Comparison of ENCODE assay signal across 29 cellular contexts in the genomic region with DNA sequence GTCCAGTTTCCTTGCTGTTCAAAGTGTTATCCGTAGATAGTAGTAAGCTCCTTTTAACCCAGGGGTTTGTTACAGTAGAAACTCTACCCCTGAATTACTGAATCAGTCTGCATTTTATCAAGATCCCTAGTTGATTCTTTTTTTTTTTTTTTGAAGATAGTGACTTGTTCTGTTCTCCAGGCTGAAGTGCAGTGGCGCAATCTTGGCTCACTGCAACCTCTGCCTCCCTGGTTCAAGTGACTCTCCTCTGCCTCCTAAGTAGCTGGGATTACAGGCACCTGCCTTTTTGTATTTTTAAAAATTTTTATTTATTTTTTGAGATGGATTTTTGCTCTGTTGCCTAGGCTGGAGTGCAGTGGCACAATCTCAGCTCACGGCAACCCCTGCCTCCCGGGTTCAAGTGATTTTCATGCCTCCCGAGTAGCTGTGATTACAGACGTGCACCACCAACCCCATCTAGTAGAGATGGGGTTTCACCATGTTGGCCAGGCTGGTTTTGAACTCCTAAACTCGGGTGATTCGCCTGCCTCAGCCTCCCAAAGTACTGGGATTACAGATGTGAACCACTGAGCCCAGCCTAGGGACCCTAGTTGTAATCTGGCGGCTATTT. TPM values are rescaled to one million over a fixed set of nuclear protein-coding genes. Genes with fewer than 3 reads are reported as not detected.
A peak's percentile ranks its signal among the peaks of the same experiment; 100 is the strongest.
DNase-seq lines count a peak whose midpoint lies in the region; ATAC-seq and TF ChIP-seq lines count a peak whose summit lies in the region.
"Had no signal": no experiment of that assay in that cellular context is flagged by ENCODE, and none has a peak within 500 bp of the region (broad histone marks: within the 10 kb centered on the region; RNA-seq: fewer than 3 reads in every experiment).

No MANE protein-coding gene starts in this region.

- H3K79me1 ChIP-seq in mesenchymal stem cell (replicated peaks; ENCODE audit: low read length, poor library complexity, severe bottlenecking), result peaks cover 1% of the 10 kb centered on the region

- H2BK5ac ChIP-seq in mesenchymal stem cell (ENCODE audit: low read depth, low read length, poor library complexity, severe bottlenecking), result no peak overlapping the region

- H3K4me3 ChIP-seq in AG10803 (ENCODE audit: low read length), result no peak overlapping the region
- H3K4me3 ChIP-seq in mesenchymal stem cell (ENCODE audit: insufficient read depth in 1 of 2, low read depth in 1 of 2, low read length in 2 of 2), result no peak overlapping the region
- H3K4me3 ChIP-seq: dorsolateral prefrontal cortex, gastroesophageal sphincter, spleen, transverse colon had no signal

- H2AFZ ChIP-seq in mesenchymal stem cell (ENCODE audit: low read depth, low read length), result no peak overlapping the region

- H3K9ac ChIP-seq in mesenchymal stem cell (ENCODE audit: low read length), result no peak overlapping the region

- H2BK15ac ChIP-seq in mesenchymal stem cell (ENCODE audit: low read depth, poor library complexity, severe bottlenecking), result no peak overlapping the region

- peaks cover 17% of the 10 kb centered on the region for H3K36me3 Mint-ChIP-seq in activated CD8-positive, alpha-beta memory T cell treated with anti-CD3 and anti-CD28 coated beads, Interleukin-2, amount 10 ng/mL, durations not matched to agents 7 days and 5 days

- no peak overlapping the region for H3K27ac ChIP-seq in mesenchymal stem cell (ENCODE audit: low read length, poor library complexity, severe bottlenecking)
- H3K27ac ChIP-seq: C4-2B, dorsolateral prefrontal cortex, gastroesophageal sphincter, RWPE1, spleen, transverse colon had no signal

- H3K4ac ChIP-seq in mesenchymal stem cell (ENCODE audit: low read depth in 1 of 2, low read length in 2 of 2), result no peak overlapping the region

- H3K4me3 Mint-ChIP-seq in activated CD8-positive, alpha-beta memory T cell treated with anti-CD3 and anti-CD28 coated beads, Interleukin-2, amount 10 ng/mL, durations not matched to agents 7 days and 5 days, result no peak overlapping the region
- H3K4me3 Mint-ChIP-seq: activated CD4-positive, alpha-beta memory T cell treated with anti-CD3 and anti-CD28 coated beads, Interleukin-2, amount 10 ng/mL, durations not matched to agents 7 days and 5 days; memory B cell; stimulated activated naive CD8-positive, alpha-beta T cell treated with anti-CD3 and anti-CD28 coated beads, Interleukin-15, Interleukin-2, amounts not matched to agents 100 ng/mL and 50 ng/mL, for 24 hours had no signal

- H3K9me3 Mint-ChIP-seq in activated CD8-positive, alpha-beta memory T cell treated with anti-CD3 and anti-CD28 coated beads, Interleukin-2, amount 10 ng/mL, durations not matched to agents 7 days and 5 days (ENCODE audit: low read depth), result no peaks in the 10 kb centered on the region
- H3K9me3 Mint-ChIP-seq: activated CD4-positive, alpha-beta memory T cell treated with anti-CD3 and anti-CD28 coated beads, Interleukin-2, amount 10 ng/mL, durations not matched to agents 7 days and 5 days; memory B cell; stimulated activated naive CD8-positive, alpha-beta T cell treated with anti-CD3 and anti-CD28 coated beads, Interleukin-15, Interleukin-2, amounts not matched to agents 100 ng/mL and 50 ng/mL, for 24 hours had no signal

- H3K27me3 ChIP-seq in mesenchymal stem cell (ENCODE audit: control insufficient read depth in 1 of 2, insufficient read depth in 1 of 2, low read length in 2 of 2), result no peaks in the 10 kb centered on the region
- H3K27me3 ChIP-seq: dorsolateral prefrontal cortex, gastroesophageal sphincter, spleen, transverse colon had no signal

- H3K36me3 ChIP-seq in mesenchymal stem cell (ENCODE audit: control insufficient read depth in 1 of 2, insufficient read depth in 2 of 2, low read depth in 1 of 2, low read length in 2 of 2), result peaks cover under 1 to 16% of the 10 kb centered on the region in 2 experiments
- H3K36me3 ChIP-seq: transverse colon had no signal

- H2BK12ac ChIP-seq in mesenchymal stem cell (ENCODE audit: low read length in 2 of 2), result no peak overlapping the region

- no peak overlapping the region for H3K23ac ChIP-seq in mesenchymal stem cell (ENCODE audit: low read length in 2 of 2)

- DNase-seq in AG10803 (ENCODE audit: low read depth) (peak; percentile 31), OCI-M1 (lab: John Stamatoyannopoulos, UW) (peak; percentile 9), fibroblast of peridontal ligament (ENCODE audit: extremely low read depth) (peak; percentile 42), mesenchymal stem cell (peak; percentile 37), mucosa of gallbladder (ENCODE audit: low spot score) (no peak)
- DNase-seq in activated CD8-positive, alpha-beta memory T cell treated with anti-CD3 and anti-CD28 coated beads, Interleukin-2, amount 10 ng/mL, durations not matched to agents 7 days and 5 days, result no peak
- no peak for DNase-seq in activated T-cell treated with anti-CD3 and anti-CD28 coated beads, Interleukin-2, amount 50 U/mL, for 1 hour
- DNase-seq: ACHN; activated CD4-positive, alpha-beta memory T cell treated with anti-CD3 and anti-CD28 coated beads, Interleukin-2, amount 10 ng/mL, durations not matched to agents 7 days and 5 days; activated CD4-positive, CD25-positive, alpha-beta regulatory T cell; activated naive CD4-positive, alpha-beta T cell treated with Interleukin-2 at 50 U/mL for 16 hours; Calu3; caudate nucleus; dorsolateral prefrontal cortex; EL; GOT3; NCI-H1436 treated with DMSO at 0.1 percent for 48 hours; NCI-H526; spleen; stimulated activated CD4-positive, alpha-beta T cell treated with anti-CD3 and anti-CD28 coated beads, Interleukin-4, amount 100 ng/mL, for 4 hours; T-helper 9 cell; transverse colon had no signal

- WGBS in mesenchymal stem cell, result 99% methylated on average over 7 of the region's 9 CpGs

- H3K27me3 Mint-ChIP-seq in activated CD8-positive, alpha-beta memory T cell treated with anti-CD3 and anti-CD28 coated beads, Interleukin-2, amount 10 ng/mL, durations not matched to agents 7 days and 5 days, result no peaks in the 10 kb centered on the region
- H3K27me3 Mint-ChIP-seq: activated CD4-positive, alpha-beta memory T cell treated with anti-CD3 and anti-CD28 coated beads, Interleukin-2, amount 10 ng/mL, durations not matched to agents 7 days and 5 days; memory B cell; stimulated activated naive CD8-positive, alpha-beta T cell treated with anti-CD3 and anti-CD28 coated beads, Interleukin-15, Interleukin-2, amounts not matched to agents 100 ng/mL and 50 ng/mL, for 24 hours had no signal

- no peak for TF ChIP-seq CTCF in AG10803 (conservative IDR thresholded peaks at IDR 0.05; ENCODE audit: low read length)

- CTCF ChIA-PET in activated CD8-positive, alpha-beta memory T cell treated with anti-CD3 and anti-CD28 coated beads, Interleukin-2, amount 10 ng/mL, durations not matched to agents 7 days and 5 days (lab: Charles Lee), result interaction anchor here (0.7 kb wide), 1 partner anchor 190 kb away, joined by 3 read pairs; no protein-coding TSS in a partner anchor

- peaks cover 7% of the 10 kb centered on the region for H3K4me1 Mint-ChIP-seq in activated CD8-positive, alpha-beta memory T cell treated with anti-CD3 and anti-CD28 coated beads, Interleukin-2, amount 10 ng/mL, durations not matched to agents 7 days and 5 days

- no peak overlapping the region for H3K4me2 ChIP-seq in mesenchymal stem cell (ENCODE audit: low read length, poor library complexity, severe bottlenecking)

- H4K91ac ChIP-seq in mesenchymal stem cell (ENCODE audit: low read length), result no peak overlapping the region

- no peak overlapping the region for H3K27ac Mint-ChIP-seq in activated CD8-positive, alpha-beta memory T cell treated with anti-CD3 and anti-CD28 coated beads, Interleukin-2, amount 10 ng/mL, durations not matched to agents 7 days and 5 days
- H3K27ac Mint-ChIP-seq: activated CD4-positive, alpha-beta memory T cell treated with anti-CD3 and anti-CD28 coated beads, Interleukin-2, amount 10 ng/mL, durations not matched to agents 7 days and 5 days; memory B cell; stimulated activated naive CD8-positive, alpha-beta T cell treated with anti-CD3 and anti-CD28 coated beads, Interleukin-15, Interleukin-2, amounts not matched to agents 100 ng/mL and 50 ng/mL, for 24 hours had no signal

- no peak overlapping the region for H3K18ac ChIP-seq in mesenchymal stem cell (ENCODE audit: low read depth in 1 of 2, low read length in 2 of 2)

- H2AK5ac ChIP-seq in mesenchymal stem cell (ENCODE audit: low read length, severe bottlenecking), result no peak overlapping the region

- no peak overlapping the region for H4K8ac ChIP-seq in mesenchymal stem cell (ENCODE audit: low read length)

- H3K9me3 ChIP-seq in mesenchymal stem cell (ENCODE audit: control insufficient read depth, low read length), result no peaks in the 10 kb centered on the region
- H3K9me3 ChIP-seq: gastroesophageal sphincter, spleen, transverse colon had no signal

- no peaks in the 10 kb centered on the region for H3K4me1 ChIP-seq in mesenchymal stem cell (ENCODE audit: control insufficient read depth, insufficient read depth, low read depth, low read length)

- no peak overlapping the region for H3K14ac ChIP-seq in mesenchymal stem cell (ENCODE audit: low read length in 2 of 2)

- H2BK120ac ChIP-seq in mesenchymal stem cell (ENCODE audit: low read depth, low read length), result no peak overlapping the region

- no peak for ATAC-seq in activated CD8-positive, alpha-beta memory T cell treated with anti-CD3 and anti-CD28 coated beads, Interleukin-2, amount 10 ng/mL, durations not matched to agents 7 days and 5 days
- ATAC-seq in HG03045 (IDR thresholded peaks at IDR 0.05; ENCODE audit: unreplicated experiment), result no peak
- ATAC-seq: gastroesophageal sphincter had no signal

RNA-seq across cellular contexts. Expression of a gene that starts 10.5 kb away (rescaled TPM):
- polyA plus RNA-seq in mesenchymal stem cell (2013, experiment 1 of 2), result 25.8 TPM
- 24.0 TPM for polyA plus RNA-seq in mesenchymal stem cell (2013, experiment 2 of 2)
- 10 to 100 TPM; 50.5 to 78.2 TPM for total RNA-seq in activated CD8-positive, alpha-beta memory T cell treated with anti-CD3 and anti-CD28 coated beads, Interleukin-2, amount 10 ng/mL, durations not matched to agents 7 days and 5 days
- 43.0 TPM for total RNA-seq in mucosa of gallbladder

RNA-seq across cellular contexts. Expression of a gene that starts 14.7 kb away (rescaled TPM):
- not detected for polyA plus RNA-seq in mesenchymal stem cell (2013, experiment 1 of 2)
- polyA plus RNA-seq in mesenchymal stem cell (2013, experiment 2 of 2), result not detected
- not detected for total RNA-seq in activated CD8-positive, alpha-beta memory T cell treated with anti-CD3 and anti-CD28 coated beads, Interleukin-2, amount 10 ng/mL, durations not matched to agents 7 days and 5 days
- total RNA-seq in mucosa of gallbladder, result not detected
- total RNA-seq: activated CD4-positive, alpha-beta memory T cell treated with anti-CD3 and anti-CD28 coated beads, Interleukin-2, amount 10 ng/mL, durations not matched to agents 7 days and 5 days; Calu3; dorsolateral prefrontal cortex; gastroesophageal sphincter; spleen; transverse colon had no signal
- polyA plus RNA-seq: keratinocyte, spleen had no signal

Comparison
In these comparisons a context has a peak if more than half of its experiments do, and no peak if none do; other contexts are left out.
1. DNase-seq: peak in AG10803 (single experiment), OCI-M1 (single experiment), fibroblast of peridontal ligament (single experiment) and mesenchymal stem cell (single experiment); none in activated CD8-positive, alpha-beta memory T cell treated with anti-CD3 and anti-CD28 coated beads, Interleukin-2, amount 10 ng/mL, durations not matched to agents 7 days and 5 days (single experiment), mucosa of gallbladder (single experiment) and activated T-cell treated with anti-CD3 and anti-CD28 coated beads, Interleukin-2, amount 50 U/mL, for 1 hour (single experiment).